In the genomic region with DNA sequence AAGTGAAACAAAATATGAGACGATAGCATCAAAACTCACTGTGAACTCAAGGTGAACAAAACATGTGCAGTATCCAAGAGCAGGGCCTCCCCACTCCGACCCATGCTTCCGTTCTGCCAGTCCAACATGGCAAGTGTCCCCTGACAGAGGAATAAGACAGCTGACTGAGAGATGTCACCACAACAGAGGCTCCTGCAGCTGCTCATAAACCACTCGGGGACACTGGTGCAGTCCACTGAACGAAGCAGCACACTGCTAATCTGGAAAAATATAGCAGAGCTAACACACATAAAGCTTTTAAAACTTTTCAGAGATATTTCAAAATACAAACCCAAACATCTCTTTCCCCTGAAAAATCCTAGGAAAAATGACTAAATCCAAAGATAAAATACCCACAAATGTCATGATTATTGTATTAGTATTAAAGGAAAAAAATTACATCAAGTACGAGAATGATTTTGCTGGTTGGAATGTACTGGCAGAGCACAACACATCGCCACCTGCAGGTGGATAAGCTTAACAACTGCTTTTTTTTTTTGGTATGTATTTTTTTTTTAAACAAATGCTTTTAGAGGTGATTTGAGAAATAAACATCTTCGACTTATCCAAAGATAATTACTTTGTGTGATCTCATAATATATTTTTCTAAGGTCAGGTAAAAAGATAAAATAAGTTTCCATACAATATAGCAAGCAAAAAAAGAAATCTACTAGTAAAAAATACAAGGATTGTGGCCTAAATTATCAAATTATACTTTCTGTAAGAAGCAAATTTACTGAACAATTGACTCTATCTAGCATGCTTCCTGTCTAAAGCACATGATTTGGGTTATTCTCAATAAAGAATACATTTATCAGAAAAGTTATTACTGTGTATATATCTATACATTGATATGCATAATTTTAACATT, we compare ENCODE assay signal across 1 cellular context.
TF ChIP-seq lines count a peak whose summit lies in the region.

No MANE protein-coding gene starts in this region.

TF ChIP-seq in K562, 482 proteins besides CTCF, POLR2A, EP300 and RAD21:
- TF ChIP-seq TEAD1 (CRISPR knock-in tag; IDR thresholded peaks at IDR 0.05) (0 out of 4 replicates have a peak, but pooled peaks of 1 of the 2 experiments have one; percentile 63), ZNF384 (IDR thresholded peaks at IDR 0.05; ENCODE audit: low read depth, low read length) (peak; percentile 95), SMC3 (conservative IDR thresholded peaks at IDR 0.05; ENCODE audit: insufficient read depth, low read depth, low read length) (no peak), TEAD4 (IDR thresholded peaks at IDR 0.05; ENCODE audit: low read length) (peak; percentile 69), TEAD4 (CRISPR knock-in tag; IDR thresholded peaks at IDR 0.05; ENCODE audit: borderline replicate concordance) (no peak), HEY1 (CRISPR knock-in tag; IDR thresholded peaks at IDR 0.05; ENCODE audit: borderline replicate concordance) (no peak), CHCHD3 (CRISPR knock-in tag; IDR thresholded peaks at IDR 0.05) (no peak), POLR2H (tag; IDR thresholded peaks at IDR 0.05; ENCODE audit: low read depth) (peak; percentile 17; the same call in 1 of the 2 replicates)
- TF ChIP-seq, protein P1, sequence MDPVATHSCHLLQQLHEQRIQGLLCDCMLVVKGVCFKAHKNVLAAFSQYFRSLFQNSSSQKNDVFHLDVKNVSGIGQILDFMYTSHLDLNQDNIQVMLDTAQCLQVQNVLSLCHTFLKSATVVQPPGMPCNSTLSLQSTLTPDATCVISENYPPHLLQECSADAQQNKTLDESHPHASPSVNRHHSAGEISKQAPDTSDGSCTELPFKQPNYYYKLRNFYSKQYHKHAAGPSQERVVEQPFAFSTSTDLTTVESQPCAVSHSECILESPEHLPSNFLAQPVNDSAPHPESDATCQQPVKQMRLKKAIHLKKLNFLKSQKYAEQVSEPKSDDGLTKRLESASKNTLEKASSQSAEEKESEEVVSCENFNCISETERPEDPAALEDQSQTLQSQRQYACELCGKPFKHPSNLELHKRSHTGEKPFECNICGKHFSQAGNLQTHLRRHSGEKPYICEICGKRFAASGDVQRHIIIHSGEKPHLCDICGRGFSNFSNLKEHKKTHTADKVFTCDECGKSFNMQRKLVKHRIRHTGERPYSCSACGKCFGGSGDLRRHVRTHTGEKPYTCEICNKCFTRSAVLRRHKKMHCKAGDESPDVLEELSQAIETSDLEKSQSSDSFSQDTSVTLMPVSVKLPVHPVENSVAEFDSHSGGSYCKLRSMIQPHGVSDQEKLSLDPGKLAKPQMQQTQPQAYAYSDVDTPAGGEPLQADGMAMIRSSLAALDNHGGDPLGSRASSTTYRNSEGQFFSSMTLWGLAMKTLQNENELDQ (CRISPR knock-in tag; IDR thresholded peaks at IDR 0.05; ENCODE audit: borderline replicate concordance) = no peak
